7 cellular contexts compared by ENCODE assay signal in the genomic region with DNA sequence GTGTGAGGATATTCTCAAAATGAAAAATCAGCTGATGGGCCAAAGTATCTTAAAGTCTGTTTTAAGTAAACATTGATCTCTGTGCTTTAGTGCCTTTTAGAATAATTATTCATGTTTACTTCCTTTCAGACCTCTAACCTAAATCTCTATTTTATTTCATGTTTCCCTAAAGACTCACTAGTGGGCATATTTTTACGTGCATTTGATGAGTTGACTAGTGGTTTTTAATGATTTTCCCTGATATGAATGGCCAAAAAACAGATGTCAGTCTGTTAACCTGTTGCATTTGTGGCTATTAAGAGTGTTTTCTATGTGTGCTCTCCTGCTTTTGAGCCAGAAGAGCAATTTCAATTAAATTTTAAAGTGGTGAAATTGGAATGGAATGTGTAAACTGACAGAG.
"Had no signal": no experiment of that assay in that cellular context is flagged by ENCODE, and none has a peak within 500 bp of the region (broad histone marks: within the 10 kb centered on the region; RNA-seq: fewer than 3 reads in every experiment).

No MANE protein-coding gene starts in this region.

- ATAC-seq: HCT116, K562 had no signal

- H2AFZ ChIP-seq: GM23248 had no signal

- H3K4me3 ChIP-seq: GM23248, HAP-1, K562 had no signal

- H3K9ac ChIP-seq: GM23248 had no signal

- H3K36me3 ChIP-seq: HAP-1 had no signal

- H3K27ac ChIP-seq: GM23248 had no signal

- DNase-seq: GM23248, GOT3, H7, IMR-90 had no signal

- H3K4me1 ChIP-seq: HAP-1 had no signal

- H3K9me3 ChIP-seq: HAP-1 had no signal
